In genomic region chr4:124685851-124686250, GRCh38 we compare ENCODE assay signal across 30 cellular contexts. TPM values are rescaled to one million over a fixed set of nuclear protein-coding genes. Genes with fewer than 3 reads are reported as not detected.
DNase-seq lines count a peak whose midpoint lies in the region; ATAC-seq, FAIRE-seq and TF ChIP-seq lines count a peak whose summit lies in the region.
"Had no signal": no experiment of that assay in that cellular context is flagged by ENCODE, and none has a peak within 500 bp of the region (broad histone marks: within the 10 kb centered on the region; RNA-seq: fewer than 3 reads in every experiment).

No MANE protein-coding gene starts in this region.

- peaks cover 5% of the 10 kb centered on the region for H3K4me1 ChIP-seq in astrocyte (ENCODE audit: insufficient read depth, low read length)
- H3K4me1 ChIP-seq: right atrium auricular region, spleen had no signal

- H3K27me3 Mint-ChIP-seq in astrocyte (ENCODE audit: low read depth, unreplicated experiment) = no peaks in the 10 kb centered on the region
- no peaks in the 10 kb centered on the region for H3K27me3 Mint-ChIP-seq in glutamatergic neuron (ENCODE audit: unreplicated experiment)
- H3K27me3 Mint-ChIP-seq in activated CD8-positive, alpha-beta T cell treated with anti-CD3 and anti-CD28 coated beads for 36 hours = no peaks in the 10 kb centered on the region
- H3K27me3 Mint-ChIP-seq: activated B cell treated with CpG ODN at 0.5 μM for 24 hours had no signal

- H3K9me3 ChIP-seq in astrocyte (ENCODE audit: insufficient read depth, low read depth, low read length) = no peaks in the 10 kb centered on the region
- H3K9me3 ChIP-seq: left lung, right atrium auricular region, spleen, transverse colon had no signal

- H3K27me3 ChIP-seq in astrocyte (ENCODE audit: insufficient read depth, low read length) = no peaks in the 10 kb centered on the region
- H3K27me3 ChIP-seq: foreskin keratinocyte, left lung, right atrium auricular region, spleen, transverse colon had no signal

- H3K79me2 ChIP-seq in astrocyte (ENCODE audit: insufficient read depth, low read length) = peaks cover 97% of the 10 kb centered on the region

- ATAC-seq in activated CD8-positive, alpha-beta T cell treated with anti-CD3 and anti-CD28 coated beads for 36 hours = no peak
- ATAC-seq: esophagus mucosa; left lung; naive thymus-derived CD8-positive, alpha-beta T cell had no signal

- H3K36me3 Mint-ChIP-seq in astrocyte (ENCODE audit: low read depth, unreplicated experiment) (peaks cover 2% of the 10 kb centered on the region), glutamatergic neuron (ENCODE audit: unreplicated experiment) (peaks cover 6% of the 10 kb centered on the region)
- H3K36me3 Mint-ChIP-seq in activated CD8-positive, alpha-beta T cell treated with anti-CD3 and anti-CD28 coated beads for 36 hours (ENCODE audit: low read depth) = no peaks in the 10 kb centered on the region
- H3K36me3 Mint-ChIP-seq: immature natural killer cell; naive thymus-derived CD8-positive, alpha-beta T cell had no signal

- H3K4me3 Mint-ChIP-seq in astrocyte (ENCODE audit: unreplicated experiment) = no peak overlapping the region
- H3K4me3 Mint-ChIP-seq in glutamatergic neuron (ENCODE audit: unreplicated experiment) = no peak overlapping the region
- no peak overlapping the region for H3K4me3 Mint-ChIP-seq in activated CD8-positive, alpha-beta T cell treated with anti-CD3 and anti-CD28 coated beads for 36 hours
- H3K4me3 Mint-ChIP-seq: activated B cell treated with CpG ODN at 0.5 μM for 24 hours; activated naive CD4-positive, alpha-beta T cell treated with anti-CD3 and anti-CD28 coated beads for 36 hours; activated T-helper 1 cell treated with anti-CD3 and anti-CD28 coated beads, Interleukin-12 subunit alpha, Interleukin-12 subunit beta, Interleukin-2, Interleukin-4 antibody, amounts not matched to agents 30 ng/mL and 10 ng/mL and 1 ng/mL, durations not matched to agents 14 hours and 24 hours and 36 hours; immature natural killer cell; naive thymus-derived CD8-positive, alpha-beta T cell had no signal

- no peak overlapping the region for H3K9ac ChIP-seq in astrocyte (ENCODE audit: low read length)

- no peak overlapping the region for H2AFZ ChIP-seq in astrocyte (ENCODE audit: low read depth, low read length)

- intact Hi-C loops in activated CD8-positive, alpha-beta T cell treated with anti-CD3 and anti-CD28 coated beads for 36 hours (cut with micrococcal nuclease) = no loop called here

- peak overlapping the region; percentile 48 for H3K4me2 ChIP-seq in astrocyte (ENCODE audit: low read length)

- H3K9me3 Mint-ChIP-seq in astrocyte (ENCODE audit: unreplicated experiment) (no peaks in the 10 kb centered on the region), glutamatergic neuron (ENCODE audit: unreplicated experiment) (peaks cover under 1% of the 10 kb centered on the region)
- H3K9me3 Mint-ChIP-seq in activated CD8-positive, alpha-beta T cell treated with anti-CD3 and anti-CD28 coated beads for 36 hours = no peaks in the 10 kb centered on the region
- H3K9me3 Mint-ChIP-seq: activated B cell treated with CpG ODN at 0.5 μM for 24 hours; activated naive CD4-positive, alpha-beta T cell treated with anti-CD3 and anti-CD28 coated beads for 36 hours; activated T-helper 1 cell treated with anti-CD3 and anti-CD28 coated beads, Interleukin-12 subunit alpha, Interleukin-12 subunit beta, Interleukin-2, Interleukin-4 antibody, amounts not matched to agents 30 ng/mL and 10 ng/mL and 1 ng/mL, durations not matched to agents 14 hours and 24 hours and 36 hours had no signal

- H3K27ac Mint-ChIP-seq in astrocyte (ENCODE audit: unreplicated experiment) = peak overlapping the region; percentile 91
- H3K27ac Mint-ChIP-seq in glutamatergic neuron (ENCODE audit: unreplicated experiment) = peak overlapping the region; percentile 48
- no peak overlapping the region for H3K27ac Mint-ChIP-seq in activated CD8-positive, alpha-beta T cell treated with anti-CD3 and anti-CD28 coated beads for 36 hours
- H3K27ac Mint-ChIP-seq: activated B cell treated with CpG ODN at 0.5 μM for 24 hours; activated naive CD4-positive, alpha-beta T cell treated with anti-CD3 and anti-CD28 coated beads for 36 hours; activated T-helper 1 cell treated with anti-CD3 and anti-CD28 coated beads, Interleukin-12 subunit alpha, Interleukin-12 subunit beta, Interleukin-2, Interleukin-4 antibody, amounts not matched to agents 30 ng/mL and 10 ng/mL and 1 ng/mL, durations not matched to agents 14 hours and 24 hours and 36 hours; immature natural killer cell; naive thymus-derived CD8-positive, alpha-beta T cell had no signal

- no peak for FAIRE-seq in astrocyte (lab: Jason Lieb, UNC)

- TF ChIP-seq CTCF in astrocyte (IDR thresholded peaks at IDR 0.05; ENCODE audit: insufficient read depth, low read depth, low read length) = no peak
- TF ChIP-seq CTCF in glutamatergic neuron (IDR thresholded peaks at IDR 0.05; ENCODE audit: partially characterized antibody, unreplicated experiment) = no peak
- TF ChIP-seq CTCF in activated CD8-positive, alpha-beta T cell treated with anti-CD3 and anti-CD28 coated beads for 36 hours (IDR thresholded peaks at IDR 0.05) = no peak

- DNase-seq in GM03348 (ENCODE audit: low spot score) (peak; percentile 2), astrocyte (ENCODE audit: low read depth) (peak; percentile 10), glutamatergic neuron (no peak), pons (ENCODE audit: low spot score) (peak; percentile 45), NOMO-1 (lab: John Stamatoyannopoulos, UW; ENCODE audit: unreplicated experiment in 2 of 2) (no peak), GDM1 (lab: John Stamatoyannopoulos, UW) (no peak), DMS114 treated with DMSO at 0.1 percent for 48 hours (lab: John Stamatoyannopoulos, UW; ENCODE audit: unreplicated experiment) (no peak)
- no peak for DNase-seq in activated CD8-positive, alpha-beta T cell treated with anti-CD3 and anti-CD28 coated beads for 36 hours
- DNase-seq: activated B cell treated with CpG ODN at 0.5 μM for 24 hours; activated CD4-positive, alpha-beta T cell treated with anti-CD3 and anti-CD28 coated beads, Interleukin-2, amount 50 U/mL, for 4 hours; activated naive CD4-positive, alpha-beta T cell treated with anti-CD3 and anti-CD28 coated beads for 36 hours; effector CD4-positive, alpha-beta T cell; foreskin keratinocyte; hippocampal formation; immature natural killer cell; IMR-90; left lung; midbrain; naive thymus-derived CD8-positive, alpha-beta T cell; NCI-H1092; NCI-H1694 treated with DMSO at 0.1 percent for 48 hours; NCI-H526; NK-92 treated with Interleukin-12 subunit alpha and Interleukin-12 subunit beta, amount 100 ng/mL, for 24 hours; SHP77 treated with DMSO at 0.1 percent for 48 hours; spleen; SW 1271; transverse colon had no signal

- H3K4me3 ChIP-seq in astrocyte (ENCODE audit: insufficient read depth, low read depth, low read length) = no peak overlapping the region
- H3K4me3 ChIP-seq: left lung, right atrium auricular region, spleen, transverse colon had no signal

- peak overlapping the region; percentile 18 for H3K27ac ChIP-seq in astrocyte (ENCODE audit: low read depth, low read length)
- H3K27ac ChIP-seq: left lung, right atrium auricular region, spleen, transverse colon had no signal

- CTCF ChIA-PET in activated CD8-positive, alpha-beta T cell treated with anti-CD3 and anti-CD28 coated beads for 36 hours (lab: Charles Lee) = no interaction called here

- no peaks in the 10 kb centered on the region for H3K36me3 ChIP-seq in astrocyte (ENCODE audit: insufficient read depth, low read length)
- H3K36me3 ChIP-seq: left lung, right atrium auricular region, spleen, transverse colon had no signal

- H3K4me1 Mint-ChIP-seq in astrocyte (ENCODE audit: low read depth, unreplicated experiment) = peaks cover 19% of the 10 kb centered on the region
- H3K4me1 Mint-ChIP-seq in glutamatergic neuron (ENCODE audit: low read depth, unreplicated experiment) = peaks cover 18% of the 10 kb centered on the region
- H3K4me1 Mint-ChIP-seq in activated CD8-positive, alpha-beta T cell treated with anti-CD3 and anti-CD28 coated beads for 36 hours (ENCODE audit: low read depth) = peaks cover 8% of the 10 kb centered on the region
- H3K4me1 Mint-ChIP-seq: activated B cell treated with CpG ODN at 0.5 μM for 24 hours; immature natural killer cell; naive thymus-derived CD8-positive, alpha-beta T cell had no signal

- POLR2A ChIA-PET in activated CD8-positive, alpha-beta T cell treated with anti-CD3 and anti-CD28 coated beads for 36 hours (lab: Charles Lee) = interaction anchor here (1.1 kb wide), 1 partner anchor 12 kb away, joined by 3 read pairs; no protein-coding TSS in a partner anchor

- H4K20me1 ChIP-seq in astrocyte (ENCODE audit: insufficient read depth, low read length) = peaks cover 21% of the 10 kb centered on the region

RNA-seq across cellular contexts. Expression of gene ANKRD50, which starts 26.7 kb away (rescaled TPM):
- 25.0 and 29.4 TPM in 2 replicates for total RNA-seq in astrocyte
- total RNA-seq in glutamatergic neuron (ENCODE audit: unreplicated experiment) = 58.9 TPM
- under 1 TPM; 0.36 to 0.54 TPM for total RNA-seq in activated CD8-positive, alpha-beta T cell treated with anti-CD3 and anti-CD28 coated beads for 36 hours

Comparison
In these comparisons a context has a peak if more than half of its experiments do, and no peak if none do; other contexts are left out.
1. DNase-seq: peak in GM03348 (single experiment), astrocyte (single experiment) and pons (single experiment); none in glutamatergic neuron (single experiment), NOMO-1 (0 of 2), activated CD8-positive, alpha-beta T cell treated with anti-CD3 and anti-CD28 coated beads for 36 hours (single experiment), GDM1 (single experiment) and DMS114 treated with DMSO at 0.1 percent for 48 hours (single experiment).
2. RNA of gene ANKRD50, which starts 26.7 kb away (total RNA-seq): 58.9 TPM in glutamatergic neuron (single experiment) and 25.0 to 29.4 TPM in astrocyte; 0.36 to 0.54 TPM in activated CD8-positive, alpha-beta T cell treated with anti-CD3 and anti-CD28 coated beads for 36 hours; every median in the first group is over 10 times any median in the second.